Comparison of ENCODE assay signal across 9 cellular contexts in the genomic region with DNA sequence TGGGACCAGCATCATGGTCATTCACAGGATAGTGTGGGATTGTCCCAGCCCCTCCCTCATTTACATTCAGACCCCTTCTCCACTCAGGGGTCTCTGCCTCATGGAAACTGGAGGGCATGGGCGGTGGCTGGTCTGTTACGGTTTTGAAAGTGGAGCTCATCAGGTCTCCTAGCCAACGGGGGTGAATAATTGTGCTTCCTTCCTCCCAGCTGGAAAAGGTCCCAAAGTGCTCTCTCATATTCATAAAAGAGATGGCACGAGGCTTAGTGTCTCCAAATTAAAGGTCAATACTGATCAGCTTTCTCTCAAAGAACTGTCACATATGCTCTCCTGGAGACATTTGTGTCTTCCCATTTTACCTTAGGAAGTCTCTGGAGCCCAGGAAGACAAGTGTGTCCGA. TPM values are rescaled to one million over a fixed set of nuclear protein-coding genes. Genes with fewer than 3 reads are reported as not detected.
DNase-seq lines count a peak whose midpoint lies in the region; ATAC-seq and TF ChIP-seq lines count a peak whose summit lies in the region.
"Had no signal": no experiment of that assay in that cellular context is flagged by ENCODE, and none has a peak within 500 bp of the region (broad histone marks: within the 10 kb centered on the region; RNA-seq: fewer than 3 reads in every experiment).

No MANE protein-coding gene starts in this region.

- TF ChIP-seq CTCF in brain (conservative IDR thresholded peaks at IDR 0.05): no peak

- no peaks in the 10 kb centered on the region for H3K9me3 Mint-ChIP-seq in activated naive CD4-positive, alpha-beta T cell treated with anti-CD3 and anti-CD28 coated beads, Interleukin-2, amount 50 U/mL, for 24 hours
- H3K9me3 Mint-ChIP-seq in activated naive CD4-positive, alpha-beta T cell treated with anti-CD3 and anti-CD28 coated beads, Interleukin-2, amount 10 ng/mL, durations not matched to agents 7 days and 5 days: no peaks in the 10 kb centered on the region
- peaks cover 0 to 3% (median 0%) of the 10 kb centered on the region in 5 experiments for H3K9me3 Mint-ChIP-seq in brain

- H3K4me2 ChIP-seq in mesendoderm (ENCODE audit: low read length): no peak overlapping the region

- no peak overlapping the region for H3K23ac ChIP-seq in mesendoderm (ENCODE audit: low read length)

- peaks cover 41% of the 10 kb centered on the region for H3K4me1 ChIP-seq in mesendoderm (ENCODE audit: control insufficient read depth, low read depth, low read length)

- H4K8ac ChIP-seq in mesendoderm (ENCODE audit: low read depth, low read length): no peak overlapping the region

- CTCF ChIA-PET in activated naive CD4-positive, alpha-beta T cell treated with anti-CD3 and anti-CD28 coated beads, Interleukin-2, amount 10 ng/mL, durations not matched to agents 7 days and 5 days (lab: Charles Lee): interaction anchor here (1.3 to 1.9 kb wide), 2 partner anchors 23 to 93 kb away, joined by 3 to 5 read pairs; no protein-coding TSS in a partner anchor

- H3K56ac ChIP-seq in mesendoderm (ENCODE audit: low read length): peak overlapping the region; percentile 2

- ATAC-seq in HG03196 (IDR thresholded peaks at IDR 0.05; ENCODE audit: unreplicated experiment): no peak

- H2AK5ac ChIP-seq in mesendoderm (ENCODE audit: low read length): no peak overlapping the region

- H3K36me3 Mint-ChIP-seq in activated naive CD4-positive, alpha-beta T cell treated with anti-CD3 and anti-CD28 coated beads, Interleukin-2, amount 50 U/mL, for 24 hours: peaks cover 3% of the 10 kb centered on the region
- H3K36me3 Mint-ChIP-seq in activated naive CD4-positive, alpha-beta T cell treated with anti-CD3 and anti-CD28 coated beads, Interleukin-2, amount 10 ng/mL, durations not matched to agents 7 days and 5 days: peaks cover 17% of the 10 kb centered on the region
- H3K36me3 Mint-ChIP-seq in brain: peaks cover 11% of the 10 kb centered on the region

- peaks cover 13% of the 10 kb centered on the region for H3K79me1 ChIP-seq in mesendoderm (ENCODE audit: low read length)

- H3K27ac ChIP-seq in mesendoderm (ENCODE audit: low read depth, low read length) (no peak overlapping the region), substantia nigra (ENCODE audit: low read depth, low read length, poor library complexity, severe bottlenecking) (peak overlapping the region; percentile 68)

- peak overlapping the region; percentile 8 for H3K27ac Mint-ChIP-seq in activated naive CD4-positive, alpha-beta T cell treated with anti-CD3 and anti-CD28 coated beads, Interleukin-2, amount 50 U/mL, for 24 hours
- H3K27ac Mint-ChIP-seq in activated naive CD4-positive, alpha-beta T cell treated with anti-CD3 and anti-CD28 coated beads, Interleukin-2, amount 10 ng/mL, durations not matched to agents 7 days and 5 days: no peak overlapping the region
- peak overlapping the region in 3 of 5 experiments; percentile 90 to 96 (median 94) for H3K27ac Mint-ChIP-seq in brain

- no peak overlapping the region for H3K4me3 ChIP-seq in mesendoderm (ENCODE audit: low read length)

- DNase-seq in activated naive CD4-positive, alpha-beta T cell treated with anti-CD3 and anti-CD28 coated beads, Interleukin-2, amount 10 ng/mL, durations not matched to agents 7 days and 5 days: no peak
- no peak for DNase-seq in mesendoderm
- DNase-seq in substantia nigra (lab: John Stamatoyannopoulos, UW): peak in 1 of 49 donors; percentile 56
- no peak for DNase-seq in NCI-H1417 (lab: John Stamatoyannopoulos, UW)
- no peak for DNase-seq in activated naive CD4-positive, alpha-beta T cell (lab: John Stamatoyannopoulos, UW)
- DNase-seq: activated gamma-delta T cell had no signal

- no CpG with 5 or more reads among the region's 5 CpGs for WGBS in mesendoderm (ENCODE audit: extremely low coverage, insufficient coverage, low lambda C conversion rate)

- no peaks in the 10 kb centered on the region for H3K27me3 Mint-ChIP-seq in activated naive CD4-positive, alpha-beta T cell treated with anti-CD3 and anti-CD28 coated beads, Interleukin-2, amount 50 U/mL, for 24 hours
- no peaks in the 10 kb centered on the region for H3K27me3 Mint-ChIP-seq in activated naive CD4-positive, alpha-beta T cell treated with anti-CD3 and anti-CD28 coated beads, Interleukin-2, amount 10 ng/mL, durations not matched to agents 7 days and 5 days
- H3K27me3 Mint-ChIP-seq in brain: peaks cover 3% of the 10 kb centered on the region

- peaks cover 89% of the 10 kb centered on the region for H3K4me1 Mint-ChIP-seq in activated naive CD4-positive, alpha-beta T cell treated with anti-CD3 and anti-CD28 coated beads, Interleukin-2, amount 50 U/mL, for 24 hours
- H3K4me1 Mint-ChIP-seq in activated naive CD4-positive, alpha-beta T cell treated with anti-CD3 and anti-CD28 coated beads, Interleukin-2, amount 10 ng/mL, durations not matched to agents 7 days and 5 days: peaks cover 80% of the 10 kb centered on the region
- H3K4me1 Mint-ChIP-seq in brain: peaks cover 93% of the 10 kb centered on the region

- no peak overlapping the region for H3K4ac ChIP-seq in mesendoderm (ENCODE audit: low read depth, low read length)

- peak overlapping the region; percentile 49 for H3K4me3 Mint-ChIP-seq in activated naive CD4-positive, alpha-beta T cell treated with anti-CD3 and anti-CD28 coated beads, Interleukin-2, amount 50 U/mL, for 24 hours
- no peak overlapping the region for H3K4me3 Mint-ChIP-seq in activated naive CD4-positive, alpha-beta T cell treated with anti-CD3 and anti-CD28 coated beads, Interleukin-2, amount 10 ng/mL, durations not matched to agents 7 days and 5 days
- peak overlapping the region in 4 of 5 experiments; percentile 46 to 78 (median 72) for H3K4me3 Mint-ChIP-seq in brain

- peak overlapping the region; percentile 36 for H3K18ac ChIP-seq in mesendoderm (ENCODE audit: low read length)

- no peak overlapping the region for H3K9ac ChIP-seq in mesendoderm (ENCODE audit: low read length)

- H2BK120ac ChIP-seq in mesendoderm (ENCODE audit: low read depth, low read length): no peak overlapping the region

- H4K5ac ChIP-seq in mesendoderm (ENCODE audit: low read length): no peak overlapping the region

- H3K79me2 ChIP-seq in mesendoderm (ENCODE audit: control insufficient read depth, insufficient read depth, low read length): peaks cover 87% of the 10 kb centered on the region

- no peaks in the 10 kb centered on the region for H3K27me3 ChIP-seq in mesendoderm (ENCODE audit: insufficient read depth, low read length, poor library complexity)

- H3K36me3 ChIP-seq in mesendoderm (ENCODE audit: control insufficient read depth, insufficient read depth, low read length): no peaks in the 10 kb centered on the region

- no peak overlapping the region for H2BK5ac ChIP-seq in mesendoderm (ENCODE audit: low read length)

- no peak overlapping the region for H2BK15ac ChIP-seq in mesendoderm (replicated peaks; ENCODE audit: low read depth)

RNA-seq across cellular contexts. Expression of a gene that starts 19.9 kb away (rescaled TPM):
- polyA plus RNA-seq in brain (ENCODE audit: insufficient read depth, low read depth, low replicate concordance): 19.7 TPM
- 58.9 TPM for polyA plus RNA-seq in mesendoderm (2013, experiment 1 of 2)
- polyA plus RNA-seq in mesendoderm (2013, experiment 2 of 2): 60.3 TPM
